Comparison of ENCODE assay signal across 8 cellular contexts in genomic region chr2:225041210-225041870, GRCh38. TPM values are rescaled to one million over a fixed set of nuclear protein-coding genes. Genes with fewer than 3 reads are reported as not detected.
DNase-seq lines count a peak whose midpoint lies in the region; ATAC-seq and TF ChIP-seq lines count a peak whose summit lies in the region.

No MANE protein-coding gene starts in this region.

- peaks cover 25% of the 10 kb centered on the region for H3K36me3 Mint-ChIP-seq in CD4-positive, alpha-beta T cell (ENCODE audit: low read depth)
- peaks cover 10% of the 10 kb centered on the region for H3K36me3 Mint-ChIP-seq in activated B cell treated with CpG ODN at 0.5 μM for 24 hours (ENCODE audit: low read depth)

- no peaks in the 10 kb centered on the region for H3K27me3 ChIP-seq in CD4-positive, alpha-beta T cell (ENCODE audit: control insufficient read depth, insufficient read depth, low read length)
- peaks cover 11% of the 10 kb centered on the region for H3K27me3 ChIP-seq in HL-60 (ENCODE audit: insufficient read depth, poor library complexity, severe bottlenecking)

- no peaks in the 10 kb centered on the region for H3K9me3 Mint-ChIP-seq in CD4-positive, alpha-beta T cell
- no peaks in the 10 kb centered on the region for H3K9me3 Mint-ChIP-seq in activated B cell treated with CpG ODN at 0.5 μM for 24 hours

- peak overlapping the region; percentile 87 for H3K27ac ChIP-seq in CD4-positive, alpha-beta T cell (ENCODE audit: low read depth, low read length)
- H3K27ac ChIP-seq in HL-60 (replicated peaks) (peak overlapping the region; percentile 46), cingulate gyrus (ENCODE audit: low read depth, low read length) (peak overlapping the region; percentile 92)

- TF ChIP-seq CTCF in CD4-positive, alpha-beta T cell (IDR thresholded peaks at IDR 0.05), result no peak
- TF ChIP-seq CTCF in HL-60 (IDR thresholded peaks at IDR 0.05; ENCODE audit: insufficient read depth, low read length) (no peak), activated B cell treated with CpG ODN at 0.5 μM for 24 hours (IDR thresholded peaks at IDR 0.05) (no peak)

- H3K4me1 Mint-ChIP-seq in CD4-positive, alpha-beta T cell (ENCODE audit: low read depth), result peaks cover 68% of the 10 kb centered on the region
- H3K4me1 Mint-ChIP-seq in activated B cell treated with CpG ODN at 0.5 μM for 24 hours, result peaks cover 63% of the 10 kb centered on the region

- POLR2A ChIA-PET in CD4-positive, alpha-beta T cell (lab: Charles Lee), result interaction anchor here (0.7 to 8.0 kb wide), 9 partner anchors 9 to 113 kb away, joined by 3 to 96 read pairs (median 3); no protein-coding TSS in a partner anchor
- POLR2A ChIA-PET in activated B cell treated with CpG ODN at 0.5 μM for 24 hours (lab: Charles Lee), result interaction anchor here (0.6 to 1.9 kb wide), 19 partner anchors 9 to 1731 kb away, joined by 3 to 12 read pairs (median 4); no protein-coding TSS in a partner anchor

- intact Hi-C loops in CD4-positive, alpha-beta T cell (cut with DNase I, micrococcal nuclease), result loop anchor here (5.0 to 10.0 kb wide), 4 partner anchors 34 to 1087 kb away; partner anchors contain the start of genes CUL3 (in 1 of the 2) and MRPL44 (in 1 of the 2)
- intact Hi-C loops in activated B cell treated with CpG ODN at 0.5 μM for 24 hours (cut with micrococcal nuclease), result loop anchor here (1.0 to 10.0 kb wide), 15 partner anchors 15 to 1863 kb away; partner anchors contain the start of gene CUL3

- peak overlapping the region; percentile 87 for H3K4me3 ChIP-seq in HL-60 (replicated peaks; ENCODE audit: insufficient read depth, low read length)

- no peaks in the 10 kb centered on the region for H3K27me3 Mint-ChIP-seq in CD4-positive, alpha-beta T cell
- no peaks in the 10 kb centered on the region for H3K27me3 Mint-ChIP-seq in activated B cell treated with CpG ODN at 0.5 μM for 24 hours

- ATAC-seq in CD4-positive, alpha-beta T cell (ENCODE audit: poor library complexity), result peak; percentile 61
- ATAC-seq in GM19467 (IDR thresholded peaks at IDR 0.05; ENCODE audit: unreplicated experiment), result peak; percentile 61
- ATAC-seq in activated B cell treated with CpG ODN at 0.5 μM for 24 hours (ENCODE audit: low read depth), result peak; percentile 75

- H3K4me3 Mint-ChIP-seq in CD4-positive, alpha-beta T cell, result peak overlapping the region; percentile 100
- peak overlapping the region; percentile 96 for H3K4me3 Mint-ChIP-seq in activated B cell treated with CpG ODN at 0.5 μM for 24 hours

- no peaks in the 10 kb centered on the region for H3K9me3 ChIP-seq in CD4-positive, alpha-beta T cell (ENCODE audit: control insufficient read depth, low read length)

- CTCF ChIA-PET in CD4-positive, alpha-beta T cell (lab: Charles Lee), result interaction anchor here (1.0 to 2.2 kb wide), 5 partner anchors 10 to 114 kb away, joined by 3 to 11 read pairs (median 5); no protein-coding TSS in a partner anchor
- CTCF ChIA-PET in activated B cell treated with CpG ODN at 0.5 μM for 24 hours (lab: Charles Lee), result interaction anchor here (1.3 to 4.2 kb wide), 4 partner anchors 12 to 39 kb away, joined by 3 to 17 read pairs (median 5); no protein-coding TSS in a partner anchor

- peak; percentile 20 to 57 (median 42) for DNase-seq in CD4-positive, alpha-beta T cell
- peak in 1 of 2 experiments; percentile 69 for DNase-seq in HL-60 (ENCODE audit: low read depth in 1 of 2, low spot score in 1 of 2)
- DNase-seq in activated B cell treated with CpG ODN at 0.5 μM for 24 hours, result peak; percentile 62
- DNase-seq in lung microvascular endothelial cell (ENCODE audit: low read depth in 2 of 2), result peak; percentile 48 to 64
- peak; percentile 55 for DNase-seq in stimulated activated CD8-positive, alpha-beta memory T cell treated with anti-CD3 and anti-CD28 coated beads, Interleukin-12 subunit alpha, Interleukin-12 subunit beta, amount 100 ng/mL, for 4 hours (ENCODE audit: low read depth)
- no peak for DNase-seq in NCI-H1105 (lab: John Stamatoyannopoulos, UW)

- H3K27ac Mint-ChIP-seq in CD4-positive, alpha-beta T cell, result peak overlapping the region; percentile 94
- peak overlapping the region; percentile 96 for H3K27ac Mint-ChIP-seq in activated B cell treated with CpG ODN at 0.5 μM for 24 hours

RNA-seq across cellular contexts. Expression of gene DOCK10, which starts 0.9 kb away (rescaled TPM):
- 100 to 1,000 TPM; 184 to 209 TPM for total RNA-seq in CD4-positive, alpha-beta T cell
- total RNA-seq in activated B cell treated with CpG ODN at 0.5 μM for 24 hours (159 and 172 TPM in 2 replicates), lung microvascular endothelial cell (2.0 and 8.5 TPM in 2 replicates)

Comparison
In these comparisons a context has a peak if more than half of its experiments do, and no peak if none do; other contexts are left out.
1. RNA of gene DOCK10, which starts 0.9 kb away (total RNA-seq): 184 to 209 TPM in CD4-positive, alpha-beta T cell and 159 to 172 TPM in activated B cell treated with CpG ODN at 0.5 μM for 24 hours; 2.0 to 8.5 TPM in lung microvascular endothelial cell; every median in the first group is over 10 times any median in the second.
2. Peak in every context shown above with its lines, with median percentiles within 50 percentile points of each other: ATAC-seq and H3K27ac ChIP-seq.